In genomic region chrX:48682795-48683194, GRCh38 we compare ENCODE assay signal across 9 cellular contexts. TPM values are rescaled to one million over a fixed set of nuclear protein-coding genes. Genes with fewer than 3 reads are reported as not detected.
A peak's percentile ranks its signal among the peaks of the same experiment; 100 is the strongest.
DNase-seq lines count a peak whose midpoint lies in the region; ATAC-seq and TF ChIP-seq lines count a peak whose summit lies in the region.
"Not testable (repeated sequence)": the region's sequence is repeated elsewhere in the genome, so short reads cannot be mapped to it uniquely, and the experiment has no call there.
"Had no signal": no experiment of that assay in that cellular context is flagged by ENCODE, and none has a peak within 500 bp of the region (broad histone marks: within the 10 kb centered on the region; RNA-seq: fewer than 3 reads in every experiment).

No MANE protein-coding gene starts in this region.

- peaks cover 21 to 95% (median 46%) of the 10 kb centered on the region in 10 experiments for H3K4me1 ChIP-seq in BLaER1 treated with 17β-estradiol and CSF1 and Interleukin-3, amounts not matched to agents 10 nM and 100 nM
- H3K4me1 ChIP-seq in Loucy (ENCODE audit: insufficient read depth, low read length, poor library complexity, severe bottlenecking) (peaks cover 15% of the 10 kb centered on the region), neutrophil (ENCODE audit: control insufficient read depth in 1 of 2, insufficient read depth in 1 of 2, low read depth in 1 of 2, low read length in 1 of 2) (peaks cover 77 to 95% of the 10 kb centered on the region in 2 experiments)
- H3K4me1 ChIP-seq in Peyer's patch; adrenal gland (replicated peaks in 1 of 2); right cardiac atrium (ENCODE audit: control insufficient read depth, insufficient read depth, low read length); thymus (ENCODE audit: control insufficient read depth, insufficient read depth, low read length): not testable (repeated sequence)

- peak overlapping the region in 2 of 10 experiments; percentile 60 to 72; a peak in 2 of 20 replicates for H3K4me3 ChIP-seq in BLaER1 treated with 17β-estradiol and CSF1 and Interleukin-3, amounts not matched to agents 10 nM and 100 nM
- H3K4me3 ChIP-seq in Loucy (ENCODE audit: low read length, poor library complexity, severe bottlenecking); Peyer's patch; adrenal gland; right cardiac atrium (ENCODE audit: low read length); thymus (ENCODE audit: low read length): not testable (repeated sequence)
- peak overlapping the region; percentile 68 to 86 for H3K4me3 ChIP-seq in neutrophil (ENCODE audit: low read depth in 1 of 2, low read length in 1 of 2)

- H3K79me2 ChIP-seq in Loucy (ENCODE audit: insufficient read depth, low read length): peaks cover 32% of the 10 kb centered on the region

- TF ChIP-seq CTCF in Loucy (conservative IDR thresholded peaks at IDR 0.05; ENCODE audit: low read length); Peyer's patch (IDR thresholded peaks at IDR 0.05); adrenal gland (IDR thresholded peaks at IDR 0.05); neutrophil (IDR thresholded peaks at IDR 0.05): not testable (repeated sequence)

- H3K27me3 ChIP-seq in BLaER1 treated with 17β-estradiol and CSF1 and Interleukin-3, amounts not matched to agents 10 nM and 100 nM: peaks cover 34 to 93% (median 71%) of the 10 kb centered on the region in 11 experiments
- not testable (repeated sequence) for H3K27me3 ChIP-seq in Loucy (ENCODE audit: insufficient read depth, low read length, poor library complexity, severe bottlenecking); Peyer's patch; adrenal gland; right cardiac atrium (ENCODE audit: control insufficient read depth, insufficient read depth); neutrophil; thymus (ENCODE audit: control insufficient read depth, insufficient read depth)

- peak overlapping the region; percentile 68 to 89 (median 81) for H3K4me2 ChIP-seq in BLaER1 treated with 17β-estradiol and CSF1 and Interleukin-3, amounts not matched to agents 10 nM and 100 nM
- peak overlapping the region; percentile 83 for H3K4me2 ChIP-seq in Loucy (ENCODE audit: low read depth, low read length, poor library complexity, severe bottlenecking)

- H3K27ac Mint-ChIP-seq in activated CD8-positive, alpha-beta memory T cell treated with anti-CD3 and anti-CD28 coated beads, Interleukin-2, amount 10 ng/mL, durations not matched to agents 7 days and 5 days: peak overlapping the region; percentile 92

- peaks cover 0 to 15% (median 4%) of the 10 kb centered on the region in 11 experiments; a peak in 7 of 22 replicates for H4K20me1 ChIP-seq in BLaER1 treated with 17β-estradiol and CSF1 and Interleukin-3, amounts not matched to agents 10 nM and 100 nM
- not testable (repeated sequence) for H4K20me1 ChIP-seq in Loucy (ENCODE audit: insufficient read depth, low read length, poor library complexity, severe bottlenecking)

- peaks cover 36% of the 10 kb centered on the region for H3K36me3 Mint-ChIP-seq in activated CD8-positive, alpha-beta memory T cell treated with anti-CD3 and anti-CD28 coated beads, Interleukin-2, amount 10 ng/mL, durations not matched to agents 7 days and 5 days

- peaks cover 12 to 25% (median 23%) of the 10 kb centered on the region in 11 experiments; a peak in 18 of 22 replicates for H3K36me3 ChIP-seq in BLaER1 treated with 17β-estradiol and CSF1 and Interleukin-3, amounts not matched to agents 10 nM and 100 nM
- not testable (repeated sequence) for H3K36me3 ChIP-seq in Loucy (ENCODE audit: insufficient read depth, low read length); Peyer's patch; adrenal gland (replicated peaks in 1 of 2)
- H3K36me3 ChIP-seq in neutrophil: peaks cover 27% of the 10 kb centered on the region
- peaks cover 13% of the 10 kb centered on the region for H3K36me3 ChIP-seq in thymus (ENCODE audit: control insufficient read depth, insufficient read depth)

- peaks cover 63% of the 10 kb centered on the region for H3K4me1 Mint-ChIP-seq in activated CD8-positive, alpha-beta memory T cell treated with anti-CD3 and anti-CD28 coated beads, Interleukin-2, amount 10 ng/mL, durations not matched to agents 7 days and 5 days

- WGBS in adrenal gland, 4 donors: 71 to 87% (median 81%) methylated on average over 10 to 12 of the region's 12 CpGs
- WGBS in right cardiac atrium: 82% methylated on average over 12 of the region's 12 CpGs
- 96% methylated on average over 12 of the region's 12 CpGs for WGBS in thymus

- not testable (repeated sequence) for TF ChIP-seq POLR2A in Peyer's patch (IDR thresholded peaks at IDR 0.05); adrenal gland (IDR thresholded peaks at IDR 0.05)

- H3K27me3 Mint-ChIP-seq in activated CD8-positive, alpha-beta memory T cell treated with anti-CD3 and anti-CD28 coated beads, Interleukin-2, amount 10 ng/mL, durations not matched to agents 7 days and 5 days: not testable (repeated sequence)

- peak overlapping the region in 7 of 11 experiments; percentile 76 to 87 (median 85); a peak in 14 of 22 replicates for H3K27ac ChIP-seq in BLaER1 treated with 17β-estradiol and CSF1 and Interleukin-3, amounts not matched to agents 10 nM and 100 nM
- H3K27ac ChIP-seq in Peyer's patch (peak overlapping the region; percentile 58 to 80 (median 73)), adrenal gland (peak overlapping the region in 3 of 5 donors; percentile 27 to 78 (median 57)), neutrophil (peak overlapping the region; percentile 99), thymus (ENCODE audit: low read depth) (peak overlapping the region; percentile 52)
- not testable (repeated sequence) for H3K27ac ChIP-seq in right cardiac atrium (ENCODE audit: low read length)

- H3K4me3 Mint-ChIP-seq in activated CD8-positive, alpha-beta memory T cell treated with anti-CD3 and anti-CD28 coated beads, Interleukin-2, amount 10 ng/mL, durations not matched to agents 7 days and 5 days: not testable (repeated sequence)

- 0 out of 22 replicates have a peak, but pooled peaks cover 0 to 11% (median 0%) of the 10 kb centered on the region in 11 experiments for H3K9me3 ChIP-seq in BLaER1 treated with 17β-estradiol and CSF1 and Interleukin-3, amounts not matched to agents 10 nM and 100 nM (replicated peaks in 1 of 11)
- H3K9me3 ChIP-seq in Loucy (ENCODE audit: insufficient read depth, low read depth, low read length); Peyer's patch; adrenal gland (replicated peaks in 1 of 3); right cardiac atrium (ENCODE audit: control insufficient read depth, low read length); neutrophil; thymus (ENCODE audit: control insufficient read depth): not testable (repeated sequence)

- H3K9me2 ChIP-seq in Loucy (replicated peaks; ENCODE audit: low read depth, low read length): not testable (repeated sequence)

- CTCF ChIA-PET in activated CD8-positive, alpha-beta memory T cell treated with anti-CD3 and anti-CD28 coated beads, Interleukin-2, amount 10 ng/mL, durations not matched to agents 7 days and 5 days (lab: Charles Lee): interaction anchor here (0.9 kb wide), 1 partner anchor 119 kb away, joined by 3 read pairs; the partner anchor contains the start of gene HDAC6

- intact Hi-C loops in adrenal gland (cut with DNase I); right cardiac atrium (cut with DNase I): not testable (repeated sequence)

- DNase-seq in Peyer's patch; activated CD8-positive, alpha-beta memory T cell treated with anti-CD3 and anti-CD28 coated beads, Interleukin-2, amount 10 ng/mL, durations not matched to agents 7 days and 5 days; right cardiac atrium: not testable (repeated sequence)
- DNase-seq in adrenal gland: peak in 1 of 7 donors; percentile 40

- not testable (repeated sequence) for H2AFZ ChIP-seq in Loucy (ENCODE audit: low read length)

- peak overlapping the region in 6 of 11 experiments; percentile 65 to 81 (median 80); a peak in 11 of 22 replicates for H3K9ac ChIP-seq in BLaER1 treated with 17β-estradiol and CSF1 and Interleukin-3, amounts not matched to agents 10 nM and 100 nM
- H3K9ac ChIP-seq in Loucy (ENCODE audit: low read depth, low read length, poor library complexity, severe bottlenecking): peak overlapping the region; percentile 93

- ATAC-seq in activated CD8-positive, alpha-beta memory T cell treated with anti-CD3 and anti-CD28 coated beads, Interleukin-2, amount 10 ng/mL, durations not matched to agents 7 days and 5 days: not testable (repeated sequence)
- ATAC-seq in right cardiac atrium: peak; percentile 40 to 48

- not testable (repeated sequence) for H3K9me3 Mint-ChIP-seq in activated CD8-positive, alpha-beta memory T cell treated with anti-CD3 and anti-CD28 coated beads, Interleukin-2, amount 10 ng/mL, durations not matched to agents 7 days and 5 days (ENCODE audit: low read depth)

- not testable (repeated sequence) for H3F3A ChIP-seq in Loucy (ENCODE audit: low read depth)

RNA-seq across cellular contexts. Expression of gene WAS, which starts 0.8 kb away (rescaled TPM):
- total RNA-seq in Peyer's patch (10 to 100 TPM in 1 of 4 donors, 1 to 10 TPM in 3; 3.5 to 45.4 (median 7.6) TPM), adrenal gland (10 to 100 TPM in 5 of 8 donors, 1 to 10 TPM in 3; 5.8 to 22.5 (median 13.6) TPM), right cardiac atrium (1 to 10 TPM; 3.0 to 6.2 (median 4.0) TPM)
- 100 to 1,000 TPM; 138 to 161 TPM for total RNA-seq in activated CD8-positive, alpha-beta memory T cell treated with anti-CD3 and anti-CD28 coated beads, Interleukin-2, amount 10 ng/mL, durations not matched to agents 7 days and 5 days
- polyA plus RNA-seq in adrenal gland (10 to 100 TPM in 1 of 3 donors, 1 to 10 TPM in 2; 4.2 to 18.9 (median 9.1) TPM), right cardiac atrium (1.5 TPM), thymus (40.1 TPM)
- total RNA-seq: IMR-90 had no signal

RNA-seq across cellular contexts. Expression of gene SUV39H1, which starts 13.7 kb away (rescaled TPM):
- 1 to 10 TPM; 2.5 to 7.4 (median 4.2) TPM for total RNA-seq in Peyer's patch
- total RNA-seq in activated CD8-positive, alpha-beta memory T cell treated with anti-CD3 and anti-CD28 coated beads, Interleukin-2, amount 10 ng/mL, durations not matched to agents 7 days and 5 days: 10 to 100 TPM; 40.1 to 41.4 TPM
- total RNA-seq in adrenal gland: 1 to 10 TPM; 2.6 to 4.4 (median 3.6) TPM
- 1 to 10 TPM; 2.6 to 3.2 (median 3.1) TPM for polyA plus RNA-seq in adrenal gland
- 1 to 10 TPM; 3.1 to 7.2 (median 3.9) TPM for total RNA-seq in right cardiac atrium
- 3.3 TPM for polyA plus RNA-seq in right cardiac atrium
- polyA plus RNA-seq in thymus: 5.0 TPM

Comparison
In these comparisons a context has a peak if more than half of its experiments do, and no peak if none do; other contexts are left out.
1. RNA of gene SUV39H1, which starts 13.7 kb away (total RNA-seq): 40.1 to 41.4 TPM in activated CD8-positive, alpha-beta memory T cell treated with anti-CD3 and anti-CD28 coated beads, Interleukin-2, amount 10 ng/mL, durations not matched to agents 7 days and 5 days; 2.5 to 7.4 TPM in Peyer's patch, 3.1 to 7.2 TPM in right cardiac atrium and 2.6 to 4.4 TPM in adrenal gland; every median in the first group is over 4 times any median in the second.